ENCODE assay signal across 36 cellular contexts in genomic region chr2:103520547-103520946, GRCh38.
"Had no signal": no experiment of that assay in that cellular context is flagged by ENCODE, and none has a peak within 500 bp of the region (broad histone marks: within the 10 kb centered on the region; RNA-seq: fewer than 3 reads in every experiment).

No MANE protein-coding gene starts in this region.

- H3K9me3 ChIP-seq: adrenal gland, body of pancreas had no signal

- FAIRE-seq: astrocyte had no signal

- H3K9me3 Mint-ChIP-seq: activated B cell treated with CpG ODN at 0.5 μM for 24 hours; activated T-helper 1 cell treated with anti-CD3 and anti-CD28 coated beads, Interleukin-12 subunit alpha, Interleukin-12 subunit beta, Interleukin-2, Interleukin-4 antibody, amounts not matched to agents 30 ng/mL and 10 ng/mL and 1 ng/mL, durations not matched to agents 14 hours and 24 hours and 36 hours; T-helper 1 cell treated with Interleukin-12 subunit alpha and Interleukin-12 subunit beta and Interleukin-4 antibody, amounts not matched to agents 30 μg/mL and 1 μg/mL, for 36 hours had no signal

- H3K27me3 ChIP-seq: adrenal gland, body of pancreas, brain microvascular endothelial cell, breast epithelium had no signal

- H3K27ac ChIP-seq: adrenal gland, body of pancreas, brain microvascular endothelial cell, breast epithelium, VCaP had no signal

- H3K27me3 Mint-ChIP-seq: activated B cell treated with CpG ODN at 0.5 μM for 24 hours; activated CD4-positive, alpha-beta memory T cell treated with anti-CD3 and anti-CD28 coated beads for 36 hours; activated CD4-positive, alpha-beta T cell treated with anti-CD3 and anti-CD28 coated beads, Interleukin-2, amount 10 ng/mL, durations not matched to agents 24 days and 14 days; activated CD8-positive, alpha-beta T cell treated with anti-CD3 and anti-CD28 coated beads for 36 hours; activated naive CD8-positive, alpha-beta T cell treated with anti-CD3 and anti-CD28 coated beads for 36 hours; activated T-helper 17 cell treated with anti-CD3 and anti-CD28 coated beads, Interleukin-2, amount 50 U/mL, for 72 hours had no signal

- DNase-seq: activated B cell treated with CpG ODN at 0.5 μM for 24 hours; activated CD4-positive, alpha-beta memory T cell treated with anti-CD3 and anti-CD28 coated beads for 36 hours; activated CD4-positive, alpha-beta T cell treated with anti-CD3 and anti-CD28 coated beads for 4 hours; activated CD4-positive, alpha-beta T cell treated with anti-CD3 and anti-CD28 coated beads, Interleukin-2, amount 10 ng/mL, durations not matched to agents 24 days and 14 days; activated CD4-positive, alpha-beta T cell treated with anti-CD3 and anti-CD28 coated beads, Interleukin-2, amount 50 U/mL, for 1 hour; activated CD4-positive, alpha-beta T cell treated with anti-CD3 and anti-CD28 coated beads, Interleukin-2, amount 50 U/mL, for 4 hours; activated CD4-positive, CD25-positive, alpha-beta regulatory T cell treated with anti-CD3 and anti-CD28 coated beads, Interleukin-2, amount 50 U/mL, for 72 hours; activated CD8-positive, alpha-beta memory T cell treated with anti-CD3 and anti-CD28 coated beads, Interleukin-2, amount 50 U/mL, for 4 hours; activated CD8-positive, alpha-beta T cell treated with anti-CD3 and anti-CD28 coated beads for 36 hours; activated effector memory CD4-positive, alpha-beta T cell treated with anti-CD3 and anti-CD28 coated beads, Interleukin-2, amount 50 U/mL, for 16 hours; activated gamma-delta T cell treated with Interleukin-2 at 50 U/mL for 16 hours; activated naive CD4-positive, alpha-beta T cell; activated naive CD4-positive, alpha-beta T cell treated with anti-CD3 and anti-CD28 coated beads for 36 hours; activated naive CD4-positive, alpha-beta T cell treated with anti-CD3 and anti-CD28 coated beads, Interleukin-2, amount 50 U/mL, for 16 hours; activated naive CD8-positive, alpha-beta T cell treated with anti-CD3 and anti-CD28 coated beads for 36 hours; activated T-cell treated with anti-CD3 and anti-CD28 coated beads for 4 hours; activated T-cell treated with anti-CD3 and anti-CD28 coated beads, Interleukin-2, amount 50 U/mL, for 1 hour; activated T-cell treated with anti-CD3 and anti-CD28 coated beads, Interleukin-2, amount 50 U/mL, for 4 hours; activated T-cell treated with anti-CD3 and anti-CD28 coated beads, Interleukin-2, amount 50 U/mL, for 72 hours; adrenal gland; amniotic stem cell; aorta; body of pancreas; brain microvascular endothelial cell; central memory CD4-positive, alpha-beta T cell; T-helper 1 cell; T-helper 2 cell; T-helper 9 cell had no signal

- H3K4me3 ChIP-seq: adrenal gland, body of pancreas, breast epithelium had no signal

- ATAC-seq: activated CD8-positive, alpha-beta T cell treated with anti-CD3 and anti-CD28 coated beads for 36 hours; activated naive CD4-positive, alpha-beta T cell treated with anti-CD3 and anti-CD28 coated beads, Interleukin-2, amount 50 U/mL, for 72 hours; activated T-cell treated with anti-CD3 and anti-CD28 coated beads, Interleukin-2, amount 50 U/mL, for 4 hours; activated T-cell treated with anti-CD3 and anti-CD28 coated beads, Interleukin-2, amount 50 U/mL, for 72 hours; activated T-helper 17 cell treated with anti-CD3 and anti-CD28 coated beads, Interleukin-2, amount 50 U/mL, for 72 hours; body of pancreas had no signal

- H3K36me3 Mint-ChIP-seq: activated CD4-positive, alpha-beta memory T cell treated with anti-CD3 and anti-CD28 coated beads for 36 hours; activated naive CD4-positive, alpha-beta T cell treated with anti-CD3 and anti-CD28 coated beads, Interleukin-2, amount 50 U/mL, for 72 hours; activated naive CD8-positive, alpha-beta T cell treated with anti-CD3 and anti-CD28 coated beads for 36 hours had no signal

- H3K4me1 Mint-ChIP-seq: activated B cell treated with CpG ODN at 0.5 μM for 24 hours; activated CD4-positive, alpha-beta T cell treated with anti-CD3 and anti-CD28 coated beads, Interleukin-2, amount 10 ng/mL, durations not matched to agents 24 days and 14 days; activated naive CD8-positive, alpha-beta T cell treated with anti-CD3 and anti-CD28 coated beads for 36 hours; activated T-helper 17 cell treated with anti-CD3 and anti-CD28 coated beads, Interleukin-2, amount 50 U/mL, for 72 hours had no signal

- H3K4me3 Mint-ChIP-seq: activated B cell treated with CpG ODN at 0.5 μM for 24 hours; activated CD4-positive, alpha-beta memory T cell treated with anti-CD3 and anti-CD28 coated beads for 36 hours; activated CD4-positive, alpha-beta T cell treated with anti-CD3 and anti-CD28 coated beads, Interleukin-2, amount 10 ng/mL, durations not matched to agents 24 days and 14 days; activated CD8-positive, alpha-beta T cell treated with anti-CD3 and anti-CD28 coated beads for 36 hours; activated naive CD4-positive, alpha-beta T cell treated with anti-CD3 and anti-CD28 coated beads for 36 hours; activated naive CD8-positive, alpha-beta T cell treated with anti-CD3 and anti-CD28 coated beads for 36 hours; activated T-cell treated with anti-CD3 and anti-CD28 coated beads, Interleukin-2, amount 50 U/mL, for 4 hours; activated T-cell treated with anti-CD3 and anti-CD28 coated beads, Interleukin-2, amount 50 U/mL, for 72 hours; activated T-helper 1 cell treated with anti-CD3 and anti-CD28 coated beads, Interleukin-12 subunit alpha, Interleukin-12 subunit beta, Interleukin-2, Interleukin-4 antibody, amounts not matched to agents 30 ng/mL and 10 ng/mL and 1 ng/mL, durations not matched to agents 14 hours and 24 hours and 36 hours; activated T-helper 17 cell treated with anti-CD3 and anti-CD28 coated beads, Interleukin-2, amount 50 U/mL, for 72 hours; T-helper 1 cell treated with Interleukin-12 subunit alpha and Interleukin-12 subunit beta and Interleukin-4 antibody, amounts not matched to agents 30 μg/mL and 1 μg/mL, for 36 hours; T-helper 2 cell treated with Interferon-gamma antibody and Interleukin-4, amounts not matched to agents 5 μg/mL and 100 μg/mL, for 36 hours had no signal

- H3K27ac Mint-ChIP-seq: activated B cell treated with CpG ODN at 0.5 μM for 24 hours; activated CD4-positive, alpha-beta memory T cell treated with anti-CD3 and anti-CD28 coated beads for 36 hours; activated CD4-positive, alpha-beta T cell treated with anti-CD3 and anti-CD28 coated beads, Interleukin-2, amount 10 ng/mL, durations not matched to agents 24 days and 14 days; activated CD8-positive, alpha-beta T cell treated with anti-CD3 and anti-CD28 coated beads for 36 hours; activated naive CD4-positive, alpha-beta T cell treated with anti-CD3 and anti-CD28 coated beads for 36 hours; activated naive CD4-positive, alpha-beta T cell treated with anti-CD3 and anti-CD28 coated beads, Interleukin-2, amount 50 U/mL, for 72 hours; activated naive CD8-positive, alpha-beta T cell treated with anti-CD3 and anti-CD28 coated beads for 36 hours; activated T-cell treated with anti-CD3 and anti-CD28 coated beads, Interleukin-2, amount 50 U/mL, for 72 hours; activated T-helper 1 cell treated with anti-CD3 and anti-CD28 coated beads, Interleukin-12 subunit alpha, Interleukin-12 subunit beta, Interleukin-2, Interleukin-4 antibody, amounts not matched to agents 30 ng/mL and 10 ng/mL and 1 ng/mL, durations not matched to agents 14 hours and 24 hours and 36 hours; activated T-helper 17 cell treated with anti-CD3 and anti-CD28 coated beads, Interleukin-2, amount 50 U/mL, for 72 hours; T-helper 1 cell treated with Interleukin-12 subunit alpha and Interleukin-12 subunit beta and Interleukin-4 antibody, amounts not matched to agents 30 μg/mL and 1 μg/mL, for 36 hours; T-helper 2 cell treated with Interferon-gamma antibody and Interleukin-4, amounts not matched to agents 5 μg/mL and 100 μg/mL, for 36 hours had no signal

- H3K4me1 ChIP-seq: adrenal gland, body of pancreas, breast epithelium had no signal

- H3K36me3 ChIP-seq: adrenal gland, brain microvascular endothelial cell had no signal
